ENCODE assay signal across 1 cellular context in the genomic region with DNA sequence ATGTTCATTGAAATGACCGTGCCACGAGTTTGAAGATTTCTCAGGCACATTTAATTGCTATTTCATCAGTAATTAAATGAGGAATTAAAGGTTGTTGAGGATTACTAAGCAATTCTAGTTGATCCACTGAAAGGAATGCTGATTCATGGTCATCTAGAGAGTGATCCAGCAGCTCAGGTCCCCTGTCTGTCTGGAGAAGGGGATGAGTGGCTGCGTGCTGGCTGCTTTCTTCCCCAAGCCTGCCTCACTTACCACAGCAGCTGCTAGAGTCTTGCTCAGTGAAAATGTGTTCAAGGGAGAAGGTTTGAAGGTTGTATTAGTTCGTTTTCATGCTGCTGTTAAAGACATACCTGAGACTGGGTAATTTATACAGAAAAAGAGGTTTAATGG.
TF ChIP-seq lines count a peak whose summit lies in the region.

No MANE protein-coding gene starts in this region.

TF ChIP-seq in A549, 52 proteins besides CTCF, POLR2A, EP300 and RAD21 (continued from another document):
- TF ChIP-seq HOXB13 (CRISPR knock-in tag; IDR thresholded peaks at IDR 0.05; ENCODE audit: low read depth): peak; percentile 57; the same call in 1 of the 2 replicates
- TF ChIP-seq, protein P1, sequence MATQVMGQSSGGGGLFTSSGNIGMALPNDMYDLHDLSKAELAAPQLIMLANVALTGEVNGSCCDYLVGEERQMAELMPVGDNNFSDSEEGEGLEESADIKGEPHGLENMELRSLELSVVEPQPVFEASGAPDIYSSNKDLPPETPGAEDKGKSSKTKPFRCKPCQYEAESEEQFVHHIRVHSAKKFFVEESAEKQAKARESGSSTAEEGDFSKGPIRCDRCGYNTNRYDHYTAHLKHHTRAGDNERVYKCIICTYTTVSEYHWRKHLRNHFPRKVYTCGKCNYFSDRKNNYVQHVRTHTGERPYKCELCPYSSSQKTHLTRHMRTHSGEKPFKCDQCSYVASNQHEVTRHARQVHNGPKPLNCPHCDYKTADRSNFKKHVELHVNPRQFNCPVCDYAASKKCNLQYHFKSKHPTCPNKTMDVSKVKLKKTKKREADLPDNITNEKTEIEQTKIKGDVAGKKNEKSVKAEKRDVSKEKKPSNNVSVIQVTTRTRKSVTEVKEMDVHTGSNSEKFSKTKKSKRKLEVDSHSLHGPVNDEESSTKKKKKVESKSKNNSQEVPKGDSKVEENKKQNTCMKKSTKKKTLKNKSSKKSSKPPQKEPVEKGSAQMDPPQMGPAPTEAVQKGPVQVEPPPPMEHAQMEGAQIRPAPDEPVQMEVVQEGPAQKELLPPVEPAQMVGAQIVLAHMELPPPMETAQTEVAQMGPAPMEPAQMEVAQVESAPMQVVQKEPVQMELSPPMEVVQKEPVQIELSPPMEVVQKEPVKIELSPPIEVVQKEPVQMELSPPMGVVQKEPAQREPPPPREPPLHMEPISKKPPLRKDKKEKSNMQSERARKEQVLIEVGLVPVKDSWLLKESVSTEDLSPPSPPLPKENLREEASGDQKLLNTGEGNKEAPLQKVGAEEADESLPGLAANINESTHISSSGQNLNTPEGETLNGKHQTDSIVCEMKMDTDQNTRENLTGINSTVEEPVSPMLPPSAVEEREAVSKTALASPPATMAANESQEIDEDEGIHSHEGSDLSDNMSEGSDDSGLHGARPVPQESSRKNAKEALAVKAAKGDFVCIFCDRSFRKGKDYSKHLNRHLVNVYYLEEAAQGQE (IDR thresholded peaks at IDR 0.05): no peak
- TF ChIP-seq, protein P2, sequence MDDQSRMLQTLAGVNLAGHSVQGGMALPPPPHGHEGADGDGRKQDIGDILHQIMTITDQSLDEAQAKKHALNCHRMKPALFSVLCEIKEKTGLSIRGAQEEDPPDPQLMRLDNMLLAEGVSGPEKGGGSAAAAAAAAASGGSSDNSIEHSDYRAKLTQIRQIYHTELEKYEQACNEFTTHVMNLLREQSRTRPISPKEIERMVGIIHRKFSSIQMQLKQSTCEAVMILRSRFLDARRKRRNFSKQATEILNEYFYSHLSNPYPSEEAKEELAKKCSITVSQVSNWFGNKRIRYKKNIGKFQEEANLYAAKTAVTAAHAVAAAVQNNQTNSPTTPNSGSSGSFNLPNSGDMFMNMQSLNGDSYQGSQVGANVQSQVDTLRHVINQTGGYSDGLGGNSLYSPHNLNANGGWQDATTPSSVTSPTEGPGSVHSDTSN (IDR thresholded peaks at IDR 0.05): no peak
- TF ChIP-seq SMC3 (IDR thresholded peaks at IDR 0.05): no peak
- TF ChIP-seq HEYL (CRISPR knock-in tag; IDR thresholded peaks at IDR 0.05): 0 out of 2 replicates have a peak, but pooled peaks have one; percentile 28
- TF ChIP-seq CHD2 (IDR thresholded peaks at IDR 0.05; ENCODE audit: low read length, partially characterized antibody): no peak
- TF ChIP-seq ZC3H11A (IDR thresholded peaks at IDR 0.05): no peak
- TF ChIP-seq ESRRA (IDR thresholded peaks at IDR 0.05; ENCODE audit: borderline replicate concordance, low read length): no peak
- no peak for TF ChIP-seq PHF8 (IDR thresholded peaks at IDR 0.05; ENCODE audit: borderline replicate concordance, low read depth)
- no peak for TF ChIP-seq MYC (IDR thresholded peaks at IDR 0.05; ENCODE audit: borderline replicate concordance, low read length)
- no peak for TF ChIP-seq CHD4 (IDR thresholded peaks at IDR 0.05; ENCODE audit: borderline replicate concordance)
- TF ChIP-seq HDAC2 (IDR thresholded peaks at IDR 0.05): no peak
- TF ChIP-seq, protein P3, sequence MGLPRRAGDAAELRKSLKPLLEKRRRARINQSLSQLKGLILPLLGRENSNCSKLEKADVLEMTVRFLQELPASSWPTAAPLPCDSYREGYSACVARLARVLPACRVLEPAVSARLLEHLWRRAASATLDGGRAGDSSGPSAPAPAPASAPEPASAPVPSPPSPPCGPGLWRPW (IDR thresholded peaks at IDR 0.05): no peak
- TF ChIP-seq RARB (CRISPR knock-in tag; IDR thresholded peaks at IDR 0.05): no peak
- no peak for TF ChIP-seq HOXA7 (CRISPR knock-in tag; IDR thresholded peaks at IDR 0.05)
- no peak for TF ChIP-seq FOSB (CRISPR knock-in tag; IDR thresholded peaks at IDR 0.05)
- no peak for TF ChIP-seq JUN (IDR thresholded peaks at IDR 0.05)
- TF ChIP-seq TFCP2L1 (CRISPR knock-in tag; IDR thresholded peaks at IDR 0.05): no peak
- peak; percentile 71 for TF ChIP-seq NFE2L2 (conservative IDR thresholded peaks at IDR 0.05; ENCODE audit: low read length)
- no peak for TF ChIP-seq ZSCAN20 (CRISPR knock-in tag; IDR thresholded peaks at IDR 0.05)
- TF ChIP-seq JUNB (IDR thresholded peaks at IDR 0.05): no peak
- TF ChIP-seq, protein P4, sequence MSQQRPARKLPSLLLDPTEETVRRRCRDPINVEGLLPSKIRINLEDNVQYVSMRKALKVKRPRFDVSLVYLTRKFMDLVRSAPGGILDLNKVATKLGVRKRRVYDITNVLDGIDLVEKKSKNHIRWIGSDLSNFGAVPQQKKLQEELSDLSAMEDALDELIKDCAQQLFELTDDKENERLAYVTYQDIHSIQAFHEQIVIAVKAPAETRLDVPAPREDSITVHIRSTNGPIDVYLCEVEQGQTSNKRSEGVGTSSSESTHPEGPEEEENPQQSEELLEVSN (IDR thresholded peaks at IDR 0.05; ENCODE audit: borderline replicate concordance, low read depth): 0 out of 2 replicates have a peak, but pooled peaks have one; percentile 13
- TF ChIP-seq, protein P5, sequence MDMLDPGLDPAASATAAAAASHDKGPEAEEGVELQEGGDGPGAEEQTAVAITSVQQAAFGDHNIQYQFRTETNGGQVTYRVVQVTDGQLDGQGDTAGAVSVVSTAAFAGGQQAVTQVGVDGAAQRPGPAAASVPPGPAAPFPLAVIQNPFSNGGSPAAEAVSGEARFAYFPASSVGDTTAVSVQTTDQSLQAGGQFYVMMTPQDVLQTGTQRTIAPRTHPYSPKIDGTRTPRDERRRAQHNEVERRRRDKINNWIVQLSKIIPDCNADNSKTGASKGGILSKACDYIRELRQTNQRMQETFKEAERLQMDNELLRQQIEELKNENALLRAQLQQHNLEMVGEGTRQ (IDR thresholded peaks at IDR 0.05): no peak
- TF ChIP-seq NPAS2 (CRISPR knock-in tag; IDR thresholded peaks at IDR 0.05; ENCODE audit: borderline replicate concordance): peak; percentile 54; the same call in 1 of the 2 replicates
- no peak for TF ChIP-seq MAZ (IDR thresholded peaks at IDR 0.05; ENCODE audit: borderline replicate concordance, low read depth, low read length)
- TF ChIP-seq, protein P6, sequence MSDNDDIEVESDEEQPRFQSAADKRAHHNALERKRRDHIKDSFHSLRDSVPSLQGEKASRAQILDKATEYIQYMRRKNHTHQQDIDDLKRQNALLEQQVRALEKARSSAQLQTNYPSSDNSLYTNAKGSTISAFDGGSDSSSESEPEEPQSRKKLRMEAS (IDR thresholded peaks at IDR 0.05): no peak
- no peak for TF ChIP-seq POLR2AphosphoS2 (conservative IDR thresholded peaks at IDR 0.05; ENCODE audit: low read length)
- no peak for TF ChIP-seq NR3C1 (IDR thresholded peaks at IDR 0.05)
- TF ChIP-seq, protein P7, sequence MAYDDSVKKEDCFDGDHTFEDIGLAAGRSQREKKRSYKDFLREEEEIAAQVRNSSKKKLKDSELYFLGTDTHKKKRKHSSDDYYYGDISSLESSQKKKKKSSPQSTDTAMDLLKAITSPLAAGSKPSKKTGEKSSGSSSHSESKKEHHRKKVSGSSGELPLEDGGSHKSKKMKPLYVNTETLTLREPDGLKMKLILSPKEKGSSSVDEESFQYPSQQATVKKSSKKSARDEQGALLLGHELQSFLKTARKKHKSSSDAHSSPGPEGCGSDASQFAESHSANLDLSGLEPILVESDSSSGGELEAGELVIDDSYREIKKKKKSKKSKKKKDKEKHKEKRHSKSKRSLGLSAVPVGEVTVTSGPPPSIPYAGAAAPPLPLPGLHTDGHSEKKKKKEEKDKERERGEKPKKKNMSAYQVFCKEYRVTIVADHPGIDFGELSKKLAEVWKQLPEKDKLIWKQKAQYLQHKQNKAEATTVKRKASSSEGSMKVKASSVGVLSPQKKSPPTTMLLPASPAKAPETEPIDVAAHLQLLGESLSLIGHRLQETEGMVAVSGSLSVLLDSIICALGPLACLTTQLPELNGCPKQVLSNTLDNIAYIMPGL (CRISPR knock-in tag; IDR thresholded peaks at IDR 0.05; ENCODE audit: borderline replicate concordance): no peak
- TF ChIP-seq ZFP36 (IDR thresholded peaks at IDR 0.05; ENCODE audit: borderline replicate concordance, partially characterized antibody): no peak
- peak; percentile 15; the same call in 1 of the 2 replicates for TF ChIP-seq FOXS1 (CRISPR knock-in tag; IDR thresholded peaks at IDR 0.05)
- no peak for TF ChIP-seq RCOR1 (IDR thresholded peaks at IDR 0.05; ENCODE audit: low read depth, low read length)
- TF ChIP-seq CEBPB (IDR thresholded peaks at IDR 0.05): no peak
- TF ChIP-seq, protein P8, sequence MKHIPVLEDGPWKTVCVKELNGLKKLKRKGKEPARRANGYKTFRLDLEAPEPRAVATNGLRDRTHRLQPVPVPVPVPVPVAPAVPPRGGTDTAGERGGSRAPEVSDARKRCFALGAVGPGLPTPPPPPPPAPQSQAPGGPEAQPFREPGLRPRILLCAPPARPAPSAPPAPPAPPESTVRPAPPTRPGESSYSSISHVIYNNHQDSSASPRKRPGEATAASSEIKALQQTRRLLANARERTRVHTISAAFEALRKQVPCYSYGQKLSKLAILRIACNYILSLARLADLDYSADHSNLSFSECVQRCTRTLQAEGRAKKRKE (CRISPR knock-in tag; IDR thresholded peaks at IDR 0.05; ENCODE audit: low read depth): peak; percentile 80
- TF ChIP-seq EHMT2 (IDR thresholded peaks at IDR 0.05; ENCODE audit: low read depth): no peak
- TF ChIP-seq GATA3 (IDR thresholded peaks at IDR 0.05; ENCODE audit: borderline replicate concordance): no peak
- TF ChIP-seq MAFK (IDR thresholded peaks at IDR 0.05; ENCODE audit: partially characterized antibody): peak; percentile 96
- TF ChIP-seq TP53 (CRISPR knock-in tag; IDR thresholded peaks at IDR 0.05): no peak
- no peak for TF ChIP-seq SREBF2 (IDR thresholded peaks at IDR 0.05)
- TF ChIP-seq EHF (CRISPR knock-in tag; IDR thresholded peaks at IDR 0.05): no peak
- no peak for TF ChIP-seq ZNF302 (CRISPR knock-in tag; IDR thresholded peaks at IDR 0.05)
- TF ChIP-seq, protein P9, sequence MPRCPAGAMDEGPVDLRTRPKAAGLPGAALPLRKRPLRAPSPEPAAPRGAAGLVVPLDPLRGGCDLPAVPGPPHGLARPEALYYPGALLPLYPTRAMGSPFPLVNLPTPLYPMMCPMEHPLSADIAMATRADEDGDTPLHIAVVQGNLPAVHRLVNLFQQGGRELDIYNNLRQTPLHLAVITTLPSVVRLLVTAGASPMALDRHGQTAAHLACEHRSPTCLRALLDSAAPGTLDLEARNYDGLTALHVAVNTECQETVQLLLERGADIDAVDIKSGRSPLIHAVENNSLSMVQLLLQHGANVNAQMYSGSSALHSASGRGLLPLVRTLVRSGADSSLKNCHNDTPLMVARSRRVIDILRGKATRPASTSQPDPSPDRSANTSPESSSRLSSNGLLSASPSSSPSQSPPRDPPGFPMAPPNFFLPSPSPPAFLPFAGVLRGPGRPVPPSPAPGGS (IDR thresholded peaks at IDR 0.05): no peak
- TF ChIP-seq RNF2 (IDR thresholded peaks at IDR 0.05; ENCODE audit: borderline replicate concordance, low read depth): no peak
- no peak for TF ChIP-seq BHLHE40 (IDR thresholded peaks at IDR 0.05; ENCODE audit: low read depth, low read length)
- TF ChIP-seq, protein P10, sequence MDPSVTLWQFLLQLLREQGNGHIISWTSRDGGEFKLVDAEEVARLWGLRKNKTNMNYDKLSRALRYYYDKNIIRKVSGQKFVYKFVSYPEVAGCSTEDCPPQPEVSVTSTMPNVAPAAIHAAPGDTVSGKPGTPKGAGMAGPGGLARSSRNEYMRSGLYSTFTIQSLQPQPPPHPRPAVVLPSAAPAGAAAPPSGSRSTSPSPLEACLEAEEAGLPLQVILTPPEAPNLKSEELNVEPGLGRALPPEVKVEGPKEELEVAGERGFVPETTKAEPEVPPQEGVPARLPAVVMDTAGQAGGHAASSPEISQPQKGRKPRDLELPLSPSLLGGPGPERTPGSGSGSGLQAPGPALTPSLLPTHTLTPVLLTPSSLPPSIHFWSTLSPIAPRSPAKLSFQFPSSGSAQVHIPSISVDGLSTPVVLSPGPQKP (IDR thresholded peaks at IDR 0.05; ENCODE audit: low read depth, low read length): no peak
- TF ChIP-seq KDM5A (IDR thresholded peaks at IDR 0.05): no peak
